Comparison of ENCODE assay signal across 17 cellular contexts in genomic region chr12:2651061-2651965, GRCh38.
"Had no signal": no experiment of that assay in that cellular context is flagged by ENCODE, and none has a peak within 500 bp of the region (broad histone marks: within the 10 kb centered on the region; RNA-seq: fewer than 3 reads in every experiment).

No MANE protein-coding gene starts in this region.

- H3K27me3 ChIP-seq: cardiac muscle cell, colonic mucosa, esophagus muscularis mucosa, ovary, SJSA1, thyroid gland had no signal

- H3K36me3 ChIP-seq: colonic mucosa, ovary, thyroid gland had no signal

- H3K4me1 ChIP-seq: colonic mucosa, lower lobe of right lung, thyroid gland had no signal

- H3K27ac ChIP-seq: cardiac muscle cell, colonic mucosa, esophagus muscularis mucosa, lower lobe of right lung, ovary, SJSA1, thyroid gland had no signal

- H3K9me3 ChIP-seq: colonic mucosa, esophagus muscularis mucosa, lower lobe of right lung, ovary, SJSA1, thyroid gland had no signal

- DNase-seq: activated CD4-positive, alpha-beta T cell treated with anti-CD3 and anti-CD28 coated beads, Interleukin-2, amount 50 U/mL, for 48 hours; activated effector memory CD4-positive, alpha-beta T cell treated with Interleukin-2 at 50 U/mL for 16 hours; activated naive CD4-positive, alpha-beta T cell treated with anti-CD3 and anti-CD28 coated beads, Interleukin-2, amount 50 U/mL, for 16 hours; colonic mucosa; foreskin fibroblast; hypothalamus; kidney glomerular epithelial cell; lower lobe of right lung; midbrain; ovary; T-helper 9 cell; thyroid gland had no signal

- H3K4me3 ChIP-seq: cardiac muscle cell, colonic mucosa, esophagus muscularis mucosa, lower lobe of right lung, ovary, SJSA1, thyroid gland had no signal

- ATAC-seq: activated CD4-positive, CD25-positive, alpha-beta regulatory T cell treated with anti-CD3 and anti-CD28 coated beads, Interleukin-2, amount 50 U/mL, for 24 hours; stimulated activated memory B cell treated with anti-CD40 and anti-IgM and Interleukin-4, amounts not matched to agents 10 μg/mL and 1 μg/mL and 100 μg/mL, for 72 hours had no signal
